In the genomic region with DNA sequence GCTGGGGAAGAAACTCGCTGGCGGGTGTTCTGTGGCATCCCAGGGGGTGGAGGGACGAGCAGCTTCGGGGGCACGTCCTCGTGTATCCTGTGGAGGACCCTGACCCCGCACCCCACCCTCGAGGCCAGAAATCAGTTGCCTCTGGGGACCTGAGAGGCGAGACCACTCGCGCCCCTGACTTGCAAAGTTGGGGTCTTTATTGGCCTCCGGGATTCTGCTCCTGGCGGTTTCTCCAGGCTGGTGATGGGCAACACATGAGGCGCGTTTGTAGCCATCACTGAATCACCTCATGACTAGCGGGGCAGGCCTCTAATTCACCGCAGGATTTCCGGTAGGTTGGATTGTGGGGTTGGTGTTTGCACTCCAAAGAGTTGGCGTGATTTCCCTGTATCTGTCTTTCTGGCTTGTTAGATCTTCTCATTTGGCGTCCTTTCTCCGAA, we compare ENCODE assay signal across 1 cellular context.
TF ChIP-seq lines count a peak whose summit lies in the region.

No MANE protein-coding gene starts in this region.

TF ChIP-seq in HepG2, 621 proteins besides CTCF, POLR2A, EP300 and RAD21 (continued from another document):
- TF ChIP-seq, protein P1, sequence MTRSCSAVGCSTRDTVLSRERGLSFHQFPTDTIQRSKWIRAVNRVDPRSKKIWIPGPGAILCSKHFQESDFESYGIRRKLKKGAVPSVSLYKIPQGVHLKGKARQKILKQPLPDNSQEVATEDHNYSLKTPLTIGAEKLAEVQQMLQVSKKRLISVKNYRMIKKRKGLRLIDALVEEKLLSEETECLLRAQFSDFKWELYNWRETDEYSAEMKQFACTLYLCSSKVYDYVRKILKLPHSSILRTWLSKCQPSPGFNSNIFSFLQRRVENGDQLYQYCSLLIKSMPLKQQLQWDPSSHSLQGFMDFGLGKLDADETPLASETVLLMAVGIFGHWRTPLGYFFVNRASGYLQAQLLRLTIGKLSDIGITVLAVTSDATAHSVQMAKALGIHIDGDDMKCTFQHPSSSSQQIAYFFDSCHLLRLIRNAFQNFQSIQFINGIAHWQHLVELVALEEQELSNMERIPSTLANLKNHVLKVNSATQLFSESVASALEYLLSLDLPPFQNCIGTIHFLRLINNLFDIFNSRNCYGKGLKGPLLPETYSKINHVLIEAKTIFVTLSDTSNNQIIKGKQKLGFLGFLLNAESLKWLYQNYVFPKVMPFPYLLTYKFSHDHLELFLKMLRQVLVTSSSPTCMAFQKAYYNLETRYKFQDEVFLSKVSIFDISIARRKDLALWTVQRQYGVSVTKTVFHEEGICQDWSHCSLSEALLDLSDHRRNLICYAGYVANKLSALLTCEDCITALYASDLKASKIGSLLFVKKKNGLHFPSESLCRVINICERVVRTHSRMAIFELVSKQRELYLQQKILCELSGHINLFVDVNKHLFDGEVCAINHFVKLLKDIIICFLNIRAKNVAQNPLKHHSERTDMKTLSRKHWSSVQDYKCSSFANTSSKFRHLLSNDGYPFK (CRISPR knock-in tag; IDR thresholded peaks at IDR 0.05; ENCODE audit: borderline replicate concordance), result 0 out of 2 replicates have a peak, but pooled peaks have one; percentile 27
- 0 out of 2 replicates have a peak, but pooled peaks have one; percentile 21 for TF ChIP-seq ETV5 (CRISPR knock-in tag; IDR thresholded peaks at IDR 0.05; ENCODE audit: borderline replicate concordance)
- 0 out of 2 replicates have a peak, but pooled peaks have one; percentile 17 for TF ChIP-seq GFI1 (CRISPR knock-in tag; IDR thresholded peaks at IDR 0.05; ENCODE audit: borderline replicate concordance)
- TF ChIP-seq, protein P2, sequence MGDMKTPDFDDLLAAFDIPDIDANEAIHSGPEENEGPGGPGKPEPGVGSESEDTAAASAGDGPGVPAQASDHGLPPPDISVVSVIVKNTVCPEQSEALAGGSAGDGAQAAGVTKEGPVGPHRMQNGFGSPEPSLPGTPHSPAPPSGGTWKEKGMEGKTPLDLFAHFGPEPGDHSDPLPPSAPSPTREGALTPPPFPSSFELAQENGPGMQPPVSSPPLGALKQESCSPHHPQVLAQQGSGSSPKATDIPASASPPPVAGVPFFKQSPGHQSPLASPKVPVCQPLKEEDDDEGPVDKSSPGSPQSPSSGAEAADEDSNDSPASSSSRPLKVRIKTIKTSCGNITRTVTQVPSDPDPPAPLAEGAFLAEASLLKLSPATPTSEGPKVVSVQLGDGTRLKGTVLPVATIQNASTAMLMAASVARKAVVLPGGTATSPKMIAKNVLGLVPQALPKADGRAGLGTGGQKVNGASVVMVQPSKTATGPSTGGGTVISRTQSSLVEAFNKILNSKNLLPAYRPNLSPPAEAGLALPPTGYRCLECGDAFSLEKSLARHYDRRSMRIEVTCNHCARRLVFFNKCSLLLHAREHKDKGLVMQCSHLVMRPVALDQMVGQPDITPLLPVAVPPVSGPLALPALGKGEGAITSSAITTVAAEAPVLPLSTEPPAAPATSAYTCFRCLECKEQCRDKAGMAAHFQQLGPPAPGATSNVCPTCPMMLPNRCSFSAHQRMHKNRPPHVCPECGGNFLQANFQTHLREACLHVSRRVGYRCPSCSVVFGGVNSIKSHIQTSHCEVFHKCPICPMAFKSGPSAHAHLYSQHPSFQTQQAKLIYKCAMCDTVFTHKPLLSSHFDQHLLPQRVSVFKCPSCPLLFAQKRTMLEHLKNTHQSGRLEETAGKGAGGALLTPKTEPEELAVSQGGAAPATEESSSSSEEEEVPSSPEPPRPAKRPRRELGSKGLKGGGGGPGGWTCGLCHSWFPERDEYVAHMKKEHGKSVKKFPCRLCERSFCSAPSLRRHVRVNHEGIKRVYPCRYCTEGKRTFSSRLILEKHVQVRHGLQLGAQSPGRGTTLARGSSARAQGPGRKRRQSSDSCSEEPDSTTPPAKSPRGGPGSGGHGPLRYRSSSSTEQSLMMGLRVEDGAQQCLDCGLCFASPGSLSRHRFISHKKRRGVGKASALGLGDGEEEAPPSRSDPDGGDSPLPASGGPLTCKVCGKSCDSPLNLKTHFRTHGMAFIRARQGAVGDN (CRISPR knock-in tag; IDR thresholded peaks at IDR 0.05), result peak; percentile 62
- peak; percentile 51 for TF ChIP-seq SAP130 (CRISPR knock-in tag; IDR thresholded peaks at IDR 0.05; ENCODE audit: low read depth)
- peak; percentile 53 for TF ChIP-seq ZFX (CRISPR knock-in tag; IDR thresholded peaks at IDR 0.05; ENCODE audit: low read depth)
- peak; percentile 48; the same call in 1 of the 2 replicates for TF ChIP-seq ZFY (CRISPR knock-in tag; IDR thresholded peaks at IDR 0.05)
